ENCODE assay signal across 7 cellular contexts in genomic region chr4:27930291-27930690, GRCh38.
"Had no signal": no experiment of that assay in that cellular context is flagged by ENCODE, and none has a peak within 500 bp of the region (broad histone marks: within the 10 kb centered on the region; RNA-seq: fewer than 3 reads in every experiment).

No MANE protein-coding gene starts in this region.

- H3K27ac Mint-ChIP-seq: GM23338, H9, HFFc6 had no signal

- DNase-seq: GM23248, GOT3, H7, H9, HCEC 1CT, HFFc6 had no signal

- H3K4me3 Mint-ChIP-seq: GM23338, H9, HFFc6 had no signal

- H3K9me3 Mint-ChIP-seq: GM23338, H9, HFFc6 had no signal
